27 cellular contexts compared by ENCODE assay signal in genomic region chr2:62844311-62845090, GRCh38.
"Had no signal": no experiment of that assay in that cellular context is flagged by ENCODE, and none has a peak within 500 bp of the region (broad histone marks: within the 10 kb centered on the region; RNA-seq: fewer than 3 reads in every experiment).

No MANE protein-coding gene starts in this region.

- H3K9ac ChIP-seq: SK-N-SH had no signal

- H3K9me3 Mint-ChIP-seq: activated CD4-positive, alpha-beta memory T cell treated with anti-CD3 and anti-CD28 coated beads, Interleukin-2, amount 10 ng/mL, durations not matched to agents 7 days and 5 days had no signal

- H3K27me3 ChIP-seq: adrenal gland, Peyer's patch, SJCRH30 had no signal

- H3K27ac ChIP-seq: adrenal gland, Peyer's patch, RWPE1, SJCRH30, VCaP had no signal

- H3K27ac Mint-ChIP-seq: activated CD4-positive, alpha-beta memory T cell treated with anti-CD3 and anti-CD28 coated beads, Interleukin-2, amount 10 ng/mL, durations not matched to agents 7 days and 5 days; activated naive CD4-positive, alpha-beta T cell treated with anti-CD3 and anti-CD28 coated beads, Interleukin-2, amount 10 ng/mL, durations not matched to agents 7 days and 5 days; activated naive CD8-positive, alpha-beta T cell treated with anti-CD3 and anti-CD28 coated beads for 36 hours; activated T-cell treated with anti-CD3 and anti-CD28 coated beads, Interleukin-2, amount 50 U/mL, for 72 hours; activated T-helper 2 cell treated with anti-CD3 and anti-CD28 coated beads, Interferon-gamma antibody, Interleukin-2, Interleukin-4, amounts not matched to agents 10 μg/mL and 5 μg/mL and 100 μg/mL, durations not matched to agents 14 hours and 24 hours and 36 hours had no signal

- H3K4me3 ChIP-seq: adrenal gland, Peyer's patch, SJCRH30 had no signal

- ATAC-seq: activated T-cell treated with anti-CD3 and anti-CD28 coated beads, Interleukin-2, amount 50 U/mL, for 72 hours had no signal

- H3K36me3 ChIP-seq: adrenal gland, Peyer's patch had no signal

- H3K4me3 Mint-ChIP-seq: activated CD4-positive, alpha-beta memory T cell treated with anti-CD3 and anti-CD28 coated beads, Interleukin-2, amount 10 ng/mL, durations not matched to agents 7 days and 5 days; activated naive CD4-positive, alpha-beta T cell treated with anti-CD3 and anti-CD28 coated beads, Interleukin-2, amount 10 ng/mL, durations not matched to agents 7 days and 5 days; activated naive CD8-positive, alpha-beta T cell treated with anti-CD3 and anti-CD28 coated beads for 36 hours; activated T-cell treated with anti-CD3 and anti-CD28 coated beads, Interleukin-2, amount 50 U/mL, for 72 hours had no signal

- DNase-seq: activated CD4-positive, alpha-beta memory T cell treated with anti-CD3 and anti-CD28 coated beads, Interleukin-2, amount 10 ng/mL, durations not matched to agents 7 days and 5 days; activated CD4-positive, alpha-beta T cell treated with anti-CD3 and anti-CD28 coated beads, Interleukin-2, amount 50 U/mL, for 1 hour; activated CD4-positive, CD25-positive, alpha-beta regulatory T cell; activated CD8-positive, alpha-beta memory T cell treated with anti-CD3 and anti-CD28 coated beads, Interleukin-2, amount 50 U/mL, for 4 hours; activated gamma-delta T cell treated with Interleukin-2 at 50 U/mL for 16 hours; activated naive CD4-positive, alpha-beta T cell treated with anti-CD3 and anti-CD28 coated beads, Interleukin-2, amount 10 ng/mL, durations not matched to agents 7 days and 5 days; activated naive CD8-positive, alpha-beta T cell treated with anti-CD3 and anti-CD28 coated beads for 36 hours; activated T-cell treated with anti-CD3 and anti-CD28 coated beads, Interleukin-2, amount 50 U/mL, for 72 hours; adrenal gland; anterior cingulate cortex; Karpas-422; MM.1S; NCI-H1105; NCI-H1436; NCI-H187 treated with DMSO at 0.1 percent for 48 hours; NCI-H2171; NCI-H2227 treated with DMSO at 0.1 percent for 48 hours; NCI-H526 treated with DMSO at 0.1 percent for 48 hours; OCI-M1; Peyer's patch; Right ventricle myocardium superior; SJCRH30; SK-N-SH; T-helper 1 cell had no signal

- H3K9me3 ChIP-seq: adrenal gland had no signal

- H3K4me1 Mint-ChIP-seq: activated CD4-positive, alpha-beta memory T cell treated with anti-CD3 and anti-CD28 coated beads, Interleukin-2, amount 10 ng/mL, durations not matched to agents 7 days and 5 days; activated naive CD4-positive, alpha-beta T cell treated with anti-CD3 and anti-CD28 coated beads, Interleukin-2, amount 10 ng/mL, durations not matched to agents 7 days and 5 days; activated naive CD8-positive, alpha-beta T cell treated with anti-CD3 and anti-CD28 coated beads for 36 hours had no signal

- H3K4me2 ChIP-seq: SK-N-SH had no signal

- H3K36me3 Mint-ChIP-seq: activated naive CD4-positive, alpha-beta T cell treated with anti-CD3 and anti-CD28 coated beads, Interleukin-2, amount 10 ng/mL, durations not matched to agents 7 days and 5 days had no signal

- H3K27me3 Mint-ChIP-seq: activated CD4-positive, alpha-beta memory T cell treated with anti-CD3 and anti-CD28 coated beads, Interleukin-2, amount 10 ng/mL, durations not matched to agents 7 days and 5 days; activated naive CD4-positive, alpha-beta T cell treated with anti-CD3 and anti-CD28 coated beads, Interleukin-2, amount 10 ng/mL, durations not matched to agents 7 days and 5 days; activated naive CD8-positive, alpha-beta T cell treated with anti-CD3 and anti-CD28 coated beads for 36 hours had no signal

- H3K4me1 ChIP-seq: adrenal gland, Peyer's patch had no signal
